12 cellular contexts compared by ENCODE assay signal in the genomic region with DNA sequence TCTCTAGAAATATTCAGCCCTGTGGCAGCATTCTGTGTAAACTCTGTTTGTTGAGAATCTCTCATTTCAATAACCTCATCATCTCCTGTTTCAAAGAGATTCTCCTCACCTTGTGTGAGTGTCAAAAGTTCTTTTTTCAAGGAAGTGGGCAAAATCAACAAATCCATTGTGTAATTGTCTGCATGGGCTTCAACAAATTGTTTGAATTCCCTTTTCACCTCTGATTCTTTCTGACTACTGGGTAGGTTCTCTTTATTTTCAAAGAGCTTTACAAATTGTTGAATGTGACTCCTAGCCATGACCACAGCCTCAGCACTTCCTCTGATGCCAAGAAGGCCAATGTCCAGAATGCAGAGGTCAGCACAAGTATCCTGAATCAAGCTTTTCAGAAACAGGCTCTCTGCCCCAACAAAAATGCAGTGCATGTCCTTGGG. TPM values are rescaled to one million over a fixed set of nuclear protein-coding genes. Genes with fewer than 3 reads are reported as not detected.
A peak's percentile ranks its signal among the peaks of the same experiment; 100 is the strongest.
DNase-seq lines count a peak whose midpoint lies in the region; ATAC-seq and TF ChIP-seq lines count a peak whose summit lies in the region.
"Had no signal": no experiment of that assay in that cellular context is flagged by ENCODE, and none has a peak within 500 bp of the region (broad histone marks: within the 10 kb centered on the region; RNA-seq: fewer than 3 reads in every experiment).

No MANE protein-coding gene starts in this region.

- no peak overlapping the region for H2AK5ac ChIP-seq in mesendoderm (ENCODE audit: low read length)

- H3K4ac ChIP-seq in mesendoderm (ENCODE audit: low read depth, low read length), result no peak overlapping the region

- H2BK15ac ChIP-seq in mesendoderm (replicated peaks; ENCODE audit: low read depth), result no peak overlapping the region

- peaks cover 18% of the 10 kb centered on the region for H3K9me3 Mint-ChIP-seq in neural progenitor cell
- H3K9me3 Mint-ChIP-seq in glutamatergic neuron (ENCODE audit: unreplicated experiment), result peaks cover 4% of the 10 kb centered on the region

- H3K9me3 ChIP-seq in T-helper 17 cell (ENCODE audit: control insufficient read depth, low read length, poor library complexity, severe bottlenecking) (no peaks in the 10 kb centered on the region), neural progenitor cell (ENCODE audit: low read depth) (no peaks in the 10 kb centered on the region)
- H3K9me3 ChIP-seq: Peyer's patch, sigmoid colon had no signal

- no peak overlapping the region for H3K4me2 ChIP-seq in neural progenitor cell
- H3K4me2 ChIP-seq in mesendoderm (ENCODE audit: low read length), result no peak overlapping the region

- peak overlapping the region; percentile 27 for H3K27ac Mint-ChIP-seq in T-helper 17 cell
- no peak overlapping the region for H3K27ac Mint-ChIP-seq in neural progenitor cell
- no peak overlapping the region for H3K27ac Mint-ChIP-seq in glutamatergic neuron (ENCODE audit: unreplicated experiment)

- H3K9ac ChIP-seq in neural progenitor cell, result no peak overlapping the region
- no peak overlapping the region for H3K9ac ChIP-seq in mesendoderm (ENCODE audit: low read length)

- H3K4me1 ChIP-seq in neural progenitor cell (no peaks in the 10 kb centered on the region), mesendoderm (ENCODE audit: control insufficient read depth, low read depth, low read length) (no peaks in the 10 kb centered on the region)

- ATAC-seq in T-helper 17 cell (no peak), HG02759 (IDR thresholded peaks at IDR 0.05; ENCODE audit: unreplicated experiment) (no peak)

- peaks cover 13% of the 10 kb centered on the region for H3K36me3 ChIP-seq in neural progenitor cell
- no peaks in the 10 kb centered on the region for H3K36me3 ChIP-seq in mesendoderm (ENCODE audit: control insufficient read depth, insufficient read depth, low read length)

- H2BK120ac ChIP-seq in mesendoderm (ENCODE audit: low read depth, low read length), result no peak overlapping the region

- H4K8ac ChIP-seq in mesendoderm (ENCODE audit: low read depth, low read length), result no peak overlapping the region

- no peak overlapping the region for H3K56ac ChIP-seq in mesendoderm (ENCODE audit: low read length)

- peaks cover 9% of the 10 kb centered on the region for H3K79me1 ChIP-seq in mesendoderm (ENCODE audit: low read length)

- DNase-seq in EL (peak; percentile 50), T-helper 17 cell (no peak), fibroblast of peridontal ligament (ENCODE audit: extremely low read depth) (peak; percentile 36), neural progenitor cell (ENCODE audit: low spot score) (no peak), NCI-H1436 (lab: John Stamatoyannopoulos, UW) (no peak), mesendoderm (no peak), glutamatergic neuron (no peak)
- DNase-seq: activated CD4-positive, CD25-positive, alpha-beta regulatory T cell; activated naive CD4-positive, alpha-beta T cell; Peyer's patch; sigmoid colon had no signal

- H4K5ac ChIP-seq in mesendoderm (ENCODE audit: low read length), result no peak overlapping the region

- H3K79me2 ChIP-seq in neural progenitor cell (ENCODE audit: low read depth) (peaks cover 98% of the 10 kb centered on the region), mesendoderm (ENCODE audit: control insufficient read depth, insufficient read depth, low read length) (peaks cover 16% of the 10 kb centered on the region)

- H3K4me1 Mint-ChIP-seq in T-helper 17 cell, result peaks cover 44% of the 10 kb centered on the region
- peaks cover 6% of the 10 kb centered on the region for H3K4me1 Mint-ChIP-seq in neural progenitor cell
- peaks cover 7% of the 10 kb centered on the region for H3K4me1 Mint-ChIP-seq in glutamatergic neuron (ENCODE audit: low read depth, unreplicated experiment)

- no peak for TF ChIP-seq CTCF in neural progenitor cell (IDR thresholded peaks at IDR 0.05)
- no peak for TF ChIP-seq CTCF in glutamatergic neuron (IDR thresholded peaks at IDR 0.05; ENCODE audit: partially characterized antibody, unreplicated experiment)

- H4K20me1 ChIP-seq in neural progenitor cell (ENCODE audit: low read depth), result peaks cover 49% of the 10 kb centered on the region

- peaks cover 2% of the 10 kb centered on the region for H3K36me3 Mint-ChIP-seq in T-helper 17 cell (ENCODE audit: low read depth)
- H3K36me3 Mint-ChIP-seq in neural progenitor cell, result peaks cover 38% of the 10 kb centered on the region
- H3K36me3 Mint-ChIP-seq in glutamatergic neuron (ENCODE audit: unreplicated experiment), result peaks cover 8% of the 10 kb centered on the region

- H3K4me3 ChIP-seq in neural progenitor cell (no peak overlapping the region), mesendoderm (ENCODE audit: low read length) (no peak overlapping the region)
- H3K4me3 ChIP-seq: Peyer's patch, sigmoid colon had no signal

- no peaks in the 10 kb centered on the region for H3K27me3 Mint-ChIP-seq in T-helper 17 cell
- H3K27me3 Mint-ChIP-seq in neural progenitor cell (ENCODE audit: insufficient read depth, low read depth), result no peaks in the 10 kb centered on the region
- H3K27me3 Mint-ChIP-seq in glutamatergic neuron (ENCODE audit: unreplicated experiment), result no peaks in the 10 kb centered on the region

- H3K18ac ChIP-seq in mesendoderm (ENCODE audit: low read length), result no peak overlapping the region

- H2AFZ ChIP-seq in neural progenitor cell (replicated peaks), result no peak overlapping the region

- no peak overlapping the region for H3K23ac ChIP-seq in mesendoderm (ENCODE audit: low read length)

- H3K4me3 Mint-ChIP-seq in T-helper 17 cell, result no peak overlapping the region
- no peak overlapping the region for H3K4me3 Mint-ChIP-seq in neural progenitor cell
- no peak overlapping the region for H3K4me3 Mint-ChIP-seq in glutamatergic neuron (ENCODE audit: unreplicated experiment)

- H3K27me3 ChIP-seq in neural progenitor cell (no peaks in the 10 kb centered on the region), mesendoderm (ENCODE audit: insufficient read depth, low read length, poor library complexity) (no peaks in the 10 kb centered on the region)
- H3K27me3 ChIP-seq: Peyer's patch, sigmoid colon had no signal

- no peak overlapping the region for H2BK5ac ChIP-seq in mesendoderm (ENCODE audit: low read length)

- H3K27ac ChIP-seq in neural progenitor cell, result peak overlapping the region; percentile 42
- no peak overlapping the region for H3K27ac ChIP-seq in mesendoderm (ENCODE audit: low read depth, low read length)
- H3K27ac ChIP-seq: Peyer's patch had no signal

- no peaks in the 10 kb centered on the region for H3F3A ChIP-seq in neural progenitor cell (ENCODE audit: low read depth)

RNA-seq across cellular contexts. Expression of a gene that starts 48.0 kb away (rescaled TPM):
- total RNA-seq in T-helper 17 cell, result 100 to 1,000 TPM in 1 of 2 donors, 10 to 100 TPM in 1; 76.1 to 108 TPM
- total RNA-seq in neural progenitor cell (ENCODE audit: low replicate concordance), result 30.8 and 57.2 TPM in 2 replicates
- 24.9 TPM for polyA plus RNA-seq in mesendoderm (2013, experiment 1 of 2)
- polyA plus RNA-seq in mesendoderm (2013, experiment 2 of 2), result 27.1 TPM
- 45.7 TPM for total RNA-seq in glutamatergic neuron (ENCODE audit: unreplicated experiment)

Comparison
In these comparisons a context has a peak if more than half of its experiments do, and no peak if none do; other contexts are left out.
1. DNase-seq: peak in EL (single experiment) and fibroblast of peridontal ligament (single experiment); none in T-helper 17 cell (0 of 3), neural progenitor cell (single experiment), NCI-H1436 (single experiment), mesendoderm (single experiment) and glutamatergic neuron (single experiment).